Comparison of ENCODE assay signal across 1 cellular context in the genomic region with DNA sequence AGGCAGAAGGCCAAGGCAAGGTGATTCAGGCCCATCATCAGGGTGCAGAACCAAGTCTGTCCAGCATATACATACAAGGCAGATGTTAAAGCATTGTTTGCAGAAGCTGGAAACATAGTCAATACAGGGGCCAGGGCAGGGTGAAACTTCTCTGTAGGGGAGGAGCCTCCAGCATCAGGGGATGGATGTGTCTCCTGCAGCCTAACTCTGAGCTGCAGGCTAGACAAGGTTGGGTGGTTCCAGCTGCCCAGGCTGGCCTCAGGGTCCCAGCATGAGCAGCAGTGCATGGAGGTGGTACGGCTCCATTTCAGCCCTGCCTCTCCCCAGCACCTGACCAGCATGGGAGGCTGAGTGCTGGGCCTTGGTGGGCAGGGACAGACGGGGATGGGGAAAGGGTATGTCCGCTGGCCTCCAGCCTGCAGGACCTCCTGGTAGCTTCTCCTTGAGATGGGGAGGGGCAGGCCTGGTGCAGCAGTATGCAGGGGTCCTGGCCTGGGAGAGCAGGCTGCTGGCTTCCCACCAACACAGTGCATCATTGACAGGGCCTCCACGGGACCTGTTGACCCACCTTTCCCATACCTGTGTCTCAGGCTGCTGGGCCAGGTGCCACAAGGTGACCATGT.
TF ChIP-seq lines count a peak whose summit lies in the region.

No MANE protein-coding gene starts in this region.

TF ChIP-seq in K562, 482 proteins besides CTCF, POLR2A, EP300 and RAD21:
- no peak for TF ChIP-seq ZNF316 (IDR thresholded peaks at IDR 0.05)
- TF ChIP-seq ZNF586 (CRISPR knock-in tag; conservative IDR thresholded peaks at IDR 0.05): no peak
- TF ChIP-seq FOXM1 (IDR thresholded peaks at IDR 0.05; ENCODE audit: low read depth): no peak
- no peak for TF ChIP-seq FOXM1 (CRISPR knock-in tag; IDR thresholded peaks at IDR 0.05; ENCODE audit: low read depth)
- TF ChIP-seq, protein P1, sequence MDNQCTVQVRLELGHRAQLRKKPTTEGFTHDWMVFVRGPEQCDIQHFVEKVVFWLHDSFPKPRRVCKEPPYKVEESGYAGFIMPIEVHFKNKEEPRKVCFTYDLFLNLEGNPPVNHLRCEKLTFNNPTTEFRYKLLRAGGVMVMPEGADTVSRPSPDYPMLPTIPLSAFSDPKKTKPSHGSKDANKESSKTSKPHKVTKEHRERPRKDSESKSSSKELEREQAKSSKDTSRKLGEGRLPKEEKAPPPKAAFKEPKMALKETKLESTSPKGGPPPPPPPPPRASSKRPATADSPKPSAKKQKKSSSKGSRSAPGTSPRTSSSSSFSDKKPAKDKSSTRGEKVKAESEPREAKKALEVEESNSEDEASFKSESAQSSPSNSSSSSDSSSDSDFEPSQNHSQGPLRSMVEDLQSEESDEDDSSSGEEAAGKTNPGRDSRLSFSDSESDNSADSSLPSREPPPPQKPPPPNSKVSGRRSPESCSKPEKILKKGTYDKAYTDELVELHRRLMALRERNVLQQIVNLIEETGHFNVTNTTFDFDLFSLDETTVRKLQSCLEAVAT (IDR thresholded peaks at IDR 0.05): no peak
- TF ChIP-seq SIN3B (IDR thresholded peaks at IDR 0.05; ENCODE audit: low read depth): no peak
- TF ChIP-seq ZNF583 (CRISPR knock-in tag; IDR thresholded peaks at IDR 0.05): no peak
- TF ChIP-seq, protein P2, sequence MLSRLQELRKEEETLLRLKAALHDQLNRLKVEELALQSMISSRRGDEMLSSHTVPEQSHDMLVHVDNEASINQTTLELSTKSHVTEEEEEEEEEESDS (CRISPR knock-in tag; IDR thresholded peaks at IDR 0.05): no peak
- TF ChIP-seq, protein P3, sequence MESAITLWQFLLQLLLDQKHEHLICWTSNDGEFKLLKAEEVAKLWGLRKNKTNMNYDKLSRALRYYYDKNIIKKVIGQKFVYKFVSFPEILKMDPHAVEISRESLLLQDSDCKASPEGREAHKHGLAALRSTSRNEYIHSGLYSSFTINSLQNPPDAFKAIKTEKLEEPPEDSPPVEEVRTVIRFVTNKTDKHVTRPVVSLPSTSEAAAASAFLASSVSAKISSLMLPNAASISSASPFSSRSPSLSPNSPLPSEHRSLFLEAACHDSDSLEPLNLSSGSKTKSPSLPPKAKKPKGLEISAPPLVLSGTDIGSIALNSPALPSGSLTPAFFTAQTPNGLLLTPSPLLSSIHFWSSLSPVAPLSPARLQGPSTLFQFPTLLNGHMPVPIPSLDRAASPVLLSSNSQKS (CRISPR knock-in tag; IDR thresholded peaks at IDR 0.05): no peak
- TF ChIP-seq ZNF507 (tag; conservative IDR thresholded peaks at IDR 0.05): no peak
- TF ChIP-seq, protein P4, sequence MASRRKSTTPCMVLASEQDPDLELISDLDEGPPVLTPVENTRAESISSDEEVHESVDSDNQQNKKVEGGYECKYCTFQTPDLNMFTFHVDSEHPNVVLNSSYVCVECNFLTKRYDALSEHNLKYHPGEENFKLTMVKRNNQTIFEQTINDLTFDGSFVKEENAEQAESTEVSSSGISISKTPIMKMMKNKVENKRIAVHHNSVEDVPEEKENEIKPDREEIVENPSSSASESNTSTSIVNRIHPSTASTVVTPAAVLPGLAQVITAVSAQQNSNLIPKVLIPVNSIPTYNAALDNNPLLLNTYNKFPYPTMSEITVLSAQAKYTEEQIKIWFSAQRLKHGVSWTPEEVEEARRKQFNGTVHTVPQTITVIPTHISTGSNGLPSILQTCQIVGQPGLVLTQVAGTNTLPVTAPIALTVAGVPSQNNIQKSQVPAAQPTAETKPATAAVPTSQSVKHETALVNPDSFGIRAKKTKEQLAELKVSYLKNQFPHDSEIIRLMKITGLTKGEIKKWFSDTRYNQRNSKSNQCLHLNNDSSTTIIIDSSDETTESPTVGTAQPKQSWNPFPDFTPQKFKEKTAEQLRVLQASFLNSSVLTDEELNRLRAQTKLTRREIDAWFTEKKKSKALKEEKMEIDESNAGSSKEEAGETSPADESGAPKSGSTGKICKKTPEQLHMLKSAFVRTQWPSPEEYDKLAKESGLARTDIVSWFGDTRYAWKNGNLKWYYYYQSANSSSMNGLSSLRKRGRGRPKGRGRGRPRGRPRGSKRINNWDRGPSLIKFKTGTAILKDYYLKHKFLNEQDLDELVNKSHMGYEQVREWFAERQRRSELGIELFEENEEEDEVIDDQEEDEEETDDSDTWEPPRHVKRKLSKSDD (conservative IDR thresholded peaks at IDR 0.05; ENCODE audit: low read length): no peak
- TF ChIP-seq CHD1 (IDR thresholded peaks at IDR 0.05; ENCODE audit: low read length): no peak
- no peak for TF ChIP-seq ETV1 (tag; conservative IDR thresholded peaks at IDR 0.05; ENCODE audit: low read depth)
- no peak for TF ChIP-seq BCOR (IDR thresholded peaks at IDR 0.05)
- TF ChIP-seq, protein P5, sequence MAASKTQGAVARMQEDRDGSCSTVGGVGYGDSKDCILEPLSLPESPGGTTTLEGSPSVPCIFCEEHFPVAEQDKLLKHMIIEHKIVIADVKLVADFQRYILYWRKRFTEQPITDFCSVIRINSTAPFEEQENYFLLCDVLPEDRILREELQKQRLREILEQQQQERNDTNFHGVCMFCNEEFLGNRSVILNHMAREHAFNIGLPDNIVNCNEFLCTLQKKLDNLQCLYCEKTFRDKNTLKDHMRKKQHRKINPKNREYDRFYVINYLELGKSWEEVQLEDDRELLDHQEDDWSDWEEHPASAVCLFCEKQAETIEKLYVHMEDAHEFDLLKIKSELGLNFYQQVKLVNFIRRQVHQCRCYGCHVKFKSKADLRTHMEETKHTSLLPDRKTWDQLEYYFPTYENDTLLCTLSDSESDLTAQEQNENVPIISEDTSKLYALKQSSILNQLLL (CRISPR knock-in tag; IDR thresholded peaks at IDR 0.05; ENCODE audit: borderline replicate concordance): no peak
- TF ChIP-seq, protein P6, sequence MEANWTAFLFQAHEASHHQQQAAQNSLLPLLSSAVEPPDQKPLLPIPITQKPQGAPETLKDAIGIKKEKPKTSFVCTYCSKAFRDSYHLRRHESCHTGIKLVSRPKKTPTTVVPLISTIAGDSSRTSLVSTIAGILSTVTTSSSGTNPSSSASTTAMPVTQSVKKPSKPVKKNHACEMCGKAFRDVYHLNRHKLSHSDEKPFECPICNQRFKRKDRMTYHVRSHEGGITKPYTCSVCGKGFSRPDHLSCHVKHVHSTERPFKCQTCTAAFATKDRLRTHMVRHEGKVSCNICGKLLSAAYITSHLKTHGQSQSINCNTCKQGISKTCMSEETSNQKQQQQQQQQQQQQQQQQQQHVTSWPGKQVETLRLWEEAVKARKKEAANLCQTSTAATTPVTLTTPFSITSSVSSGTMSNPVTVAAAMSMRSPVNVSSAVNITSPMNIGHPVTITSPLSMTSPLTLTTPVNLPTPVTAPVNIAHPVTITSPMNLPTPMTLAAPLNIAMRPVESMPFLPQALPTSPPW (CRISPR knock-in tag; IDR thresholded peaks at IDR 0.05): no peak
- TF ChIP-seq ATF7 (IDR thresholded peaks at IDR 0.05): no peak
- TF ChIP-seq NCOA2 (IDR thresholded peaks at IDR 0.05; ENCODE audit: partially characterized antibody in 2 of 2): no peak
- TF ChIP-seq, protein P7, sequence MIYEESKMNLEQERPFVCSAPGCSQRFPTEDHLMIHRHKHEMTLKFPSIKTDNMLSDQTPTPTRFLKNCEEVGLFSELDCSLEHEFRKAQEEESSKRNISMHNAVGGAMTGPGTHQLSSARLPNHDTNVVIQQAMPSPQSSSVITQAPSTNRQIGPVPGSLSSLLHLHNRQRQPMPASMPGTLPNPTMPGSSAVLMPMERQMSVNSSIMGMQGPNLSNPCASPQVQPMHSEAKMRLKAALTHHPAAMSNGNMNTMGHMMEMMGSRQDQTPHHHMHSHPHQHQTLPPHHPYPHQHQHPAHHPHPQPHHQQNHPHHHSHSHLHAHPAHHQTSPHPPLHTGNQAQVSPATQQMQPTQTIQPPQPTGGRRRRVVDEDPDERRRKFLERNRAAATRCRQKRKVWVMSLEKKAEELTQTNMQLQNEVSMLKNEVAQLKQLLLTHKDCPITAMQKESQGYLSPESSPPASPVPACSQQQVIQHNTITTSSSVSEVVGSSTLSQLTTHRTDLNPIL (CRISPR knock-in tag; IDR thresholded peaks at IDR 0.05): no peak
